8 cellular contexts compared by ENCODE assay signal in genomic region chr22:31944700-31945477, GRCh38. TPM values are rescaled to one million over a fixed set of nuclear protein-coding genes. Genes with fewer than 3 reads are reported as not detected.
DNase-seq lines count a peak whose midpoint lies in the region; ATAC-seq and TF ChIP-seq lines count a peak whose summit lies in the region.

No MANE protein-coding gene starts in this region.

- ATAC-seq in GM21576 (IDR thresholded peaks at IDR 0.05; ENCODE audit: unreplicated experiment) (peak; percentile 14), gastroesophageal sphincter (peak; percentile 40), omental fat pad (ENCODE audit: low FRiP score) (peak; percentile 24)

- peak in 1 of 2 donors; percentile 58 for TF ChIP-seq POLR2A in gastroesophageal sphincter (IDR thresholded peaks at IDR 0.05)

- TF ChIP-seq EP300 in gastroesophageal sphincter (IDR thresholded peaks at IDR 0.05), result no peak

- peaks cover 0 to 47% (median 21%) of the 10 kb centered on the region in 3 donors for H3K4me1 ChIP-seq in gastroesophageal sphincter

- peak overlapping the region; percentile 82 to 100 (median 100) for H3K27ac ChIP-seq in gastroesophageal sphincter

- H3K9me3 ChIP-seq in gastroesophageal sphincter, result no peaks in the 10 kb centered on the region

- DNase-seq in Daoy (ENCODE audit: low read depth) (peak; percentile 42), omental fat pad (ENCODE audit: low spot score) (no peak), foreskin melanocyte (no peak), NCI-H1048 (lab: John Stamatoyannopoulos, UW) (no peak)
- DNase-seq in Jurkat, Clone E6-1 (ENCODE audit: low read depth, low spot score), result no peak
- DNase-seq in activated T-cell treated with anti-CD3 and anti-CD28 coated beads, Interleukin-2, amount 50 U/mL, for 1 hour, result peak; percentile 51

- peaks cover 0 to 17% of the 10 kb centered on the region in 2 donors for H3K36me3 ChIP-seq in gastroesophageal sphincter

- 0% methylated on average over 3 of the region's 77 CpGs for WGBS in gastroesophageal sphincter (ENCODE audit: low coverage in 1 of 2), 2 donors

- TF ChIP-seq CTCF in gastroesophageal sphincter (IDR thresholded peaks at IDR 0.05) (no peak), omental fat pad (IDR thresholded peaks at IDR 0.05) (no peak)

- H3K4me3 ChIP-seq in Jurkat, Clone E6-1 (ENCODE audit: low read length), result peak overlapping the region; percentile 90
- peak overlapping the region; percentile 85 to 99 for H3K4me3 ChIP-seq in gastroesophageal sphincter

- H3K27me3 ChIP-seq in gastroesophageal sphincter, result no peaks in the 10 kb centered on the region

RNA-seq across cellular contexts. Expression of gene YWHAH, which starts 0.6 kb away (rescaled TPM):
- 195 and 222 TPM in 2 replicates for total RNA-seq in Daoy (2014; rRNA removed; shearing (Covaris generic))
- 206 TPM for polyA plus RNA-seq in Jurkat, Clone E6-1 (2012; ENCODE audit: insufficient read depth, insufficient read length)
- total RNA-seq in gastroesophageal sphincter (100 to 1,000 TPM; 127 to 263 (median 169) TPM), omental fat pad (100 to 1,000 TPM in 1 of 4 donors, 10 to 100 TPM in 3; 64.2 to 139 (median 77.9) TPM)

Comparison
In these comparisons a context has a peak if more than half of its experiments do, and no peak if none do; other contexts are left out.
1. DNase-seq: peak in Daoy (single experiment) and activated T-cell treated with anti-CD3 and anti-CD28 coated beads, Interleukin-2, amount 50 U/mL, for 1 hour (single experiment); none in Jurkat, Clone E6-1 (single experiment), omental fat pad (single experiment), foreskin melanocyte (single experiment) and NCI-H1048 (single experiment).
2. Peak in every context shown above with its lines, with median percentiles within 50 percentile points of each other: ATAC-seq.